ENCODE assay signal across 22 cellular contexts in genomic region chr11:887589-887988, GRCh38. TPM values are rescaled to one million over a fixed set of nuclear protein-coding genes. Genes with fewer than 3 reads are reported as not detected.
DNase-seq lines count a peak whose midpoint lies in the region; ATAC-seq and TF ChIP-seq lines count a peak whose summit lies in the region.
"Had no signal": no experiment of that assay in that cellular context is flagged by ENCODE, and none has a peak within 500 bp of the region (broad histone marks: within the 10 kb centered on the region; RNA-seq: fewer than 3 reads in every experiment).

No MANE protein-coding gene starts in this region.

- H3K36me3 Mint-ChIP-seq in T-helper 17 cell (ENCODE audit: low read depth), result peaks cover 3% of the 10 kb centered on the region
- H3K36me3 Mint-ChIP-seq in brain, result peaks cover 23% of the 10 kb centered on the region

- H3K9me3 Mint-ChIP-seq in brain, result peaks cover 0 to 2% (median 0%) of the 10 kb centered on the region in 5 experiments
- H3K9me3 Mint-ChIP-seq: CD14-positive monocyte; CD4-positive, alpha-beta T cell; CD8-positive, alpha-beta memory T cell; HFFc6 had no signal

- H3K18ac ChIP-seq in neuronal stem cell (ENCODE audit: low read length), result no peak overlapping the region

- H3K4me2 ChIP-seq in neuronal stem cell (ENCODE audit: insufficient read depth, low read length, poor library complexity, severe bottlenecking), result no peak overlapping the region
- H3K4me2 ChIP-seq: A549; BLaER1 treated with 17β-estradiol and CSF1 and Interleukin-3, amounts not matched to agents 10 nM and 100 nM had no signal

- peak; percentile 33 for DNase-seq in G401 (ENCODE audit: low spot score)
- DNase-seq in T-helper 17 cell, result no peak
- no peak for DNase-seq in neuronal stem cell (ENCODE audit: low spot score)
- no peak for DNase-seq in NCI-H2081 treated with DMSO at 0.1 percent for 48 hours (lab: John Stamatoyannopoulos, UW)
- DNase-seq: 8988T; ACHN; AML-193; BE2C; CD4-positive, alpha-beta T cell; CD8-positive, alpha-beta memory T cell; DMS79; EL; GF-D8; GOT3; HFFc6 had no signal

- H2BK120ac ChIP-seq in neuronal stem cell (ENCODE audit: low read depth, low read length), result no peak overlapping the region

- no peak overlapping the region for H3K4me3 Mint-ChIP-seq in T-helper 17 cell
- H3K4me3 Mint-ChIP-seq in brain, result no peak overlapping the region
- H3K4me3 Mint-ChIP-seq: CD14-positive monocyte; CD4-positive, alpha-beta T cell; CD8-positive, alpha-beta memory T cell; HFFc6 had no signal

- H2AK5ac ChIP-seq in neuronal stem cell (ENCODE audit: low read depth, low read length), result peak overlapping the region; percentile 24

- no peak overlapping the region for H2BK12ac ChIP-seq in neuronal stem cell (ENCODE audit: low read length)

- no peak overlapping the region for H3K14ac ChIP-seq in neuronal stem cell (ENCODE audit: low read length)

- in situ Hi-C loops in G401 (cut with HindIII; ENCODE audit: low sequenced_read_pairs), result no loop called here

- H3K36me3 ChIP-seq in neuronal stem cell (replicated peaks in 1 of 2; ENCODE audit: control insufficient read depth in 2 of 2, insufficient read depth in 2 of 2, low read length in 2 of 2), result peaks cover 22 to 56% of the 10 kb centered on the region in 2 donors

- no peak overlapping the region for H3K4ac ChIP-seq in neuronal stem cell (ENCODE audit: low read length)

- H2AFZ ChIP-seq in neuronal stem cell (ENCODE audit: low read length), result no peak overlapping the region

- H3K9ac ChIP-seq in neuronal stem cell (ENCODE audit: low read depth, low read length, poor library complexity), result no peak overlapping the region
- H3K9ac ChIP-seq: BLaER1 treated with 17β-estradiol and CSF1 and Interleukin-3, amounts not matched to agents 10 nM and 100 nM had no signal

- no peak overlapping the region for H3K27ac ChIP-seq in neuronal stem cell (replicated peaks; ENCODE audit: low read length)
- H3K27ac ChIP-seq: A549; BLaER1 treated with 17β-estradiol and CSF1 and Interleukin-3, amounts not matched to agents 10 nM and 100 nM had no signal

- H3K27ac Mint-ChIP-seq in T-helper 17 cell, result peak overlapping the region; percentile 47
- peak overlapping the region in 3 of 5 experiments; percentile 36 to 87 (median 58) for H3K27ac Mint-ChIP-seq in brain
- H3K27ac Mint-ChIP-seq: CD4-positive, alpha-beta T cell; HFFc6 had no signal

- H3K4me3 ChIP-seq in neuronal stem cell (ENCODE audit: low read length in 2 of 2), result peak overlapping the region in 1 of 2 donors; percentile 9
- H3K4me3 ChIP-seq: A549; BLaER1 treated with 17β-estradiol and CSF1 and Interleukin-3, amounts not matched to agents 10 nM and 100 nM; HAP-1 had no signal

- TF ChIP-seq CTCF in brain (conservative IDR thresholded peaks at IDR 0.05), result no peak

- no peak overlapping the region for H2BK15ac ChIP-seq in neuronal stem cell (ENCODE audit: low read length)

- H3K9me3 ChIP-seq in T-helper 17 cell (ENCODE audit: control insufficient read depth, low read length, poor library complexity, severe bottlenecking) (no peaks in the 10 kb centered on the region), neuronal stem cell (replicated peaks in 1 of 2; ENCODE audit: control insufficient read depth in 2 of 2, insufficient read depth in 1 of 2, low read depth in 1 of 2, low read length in 2 of 2) (no peaks in the 10 kb centered on the region)
- H3K9me3 ChIP-seq: A549; BE2C; BLaER1 treated with 17β-estradiol and CSF1 and Interleukin-3, amounts not matched to agents 10 nM and 100 nM; HAP-1 had no signal

- peaks cover 8% of the 10 kb centered on the region for H3K79me1 ChIP-seq in neuronal stem cell (ENCODE audit: low read depth, low read length)

- H3K27me3 Mint-ChIP-seq in T-helper 17 cell, result no peaks in the 10 kb centered on the region
- no peaks in the 10 kb centered on the region for H3K27me3 Mint-ChIP-seq in brain
- H3K27me3 Mint-ChIP-seq: CD4-positive, alpha-beta T cell; CD8-positive, alpha-beta memory T cell had no signal

- H2BK5ac ChIP-seq in neuronal stem cell (ENCODE audit: low read length), result no peak overlapping the region

- no peaks in the 10 kb centered on the region for H3K27me3 ChIP-seq in neuronal stem cell (ENCODE audit: control insufficient read depth in 3 of 3, insufficient read depth in 3 of 3, low read depth in 1 of 3, low read length in 3 of 3)
- H3K27me3 ChIP-seq: BE2C; BLaER1 treated with 17β-estradiol and CSF1 and Interleukin-3, amounts not matched to agents 10 nM and 100 nM had no signal

- ATAC-seq in T-helper 17 cell (no peak), HG03175 (IDR thresholded peaks at IDR 0.05; ENCODE audit: unreplicated experiment) (no peak), HG02678 (IDR thresholded peaks at IDR 0.05; ENCODE audit: unreplicated experiment) (no peak)
- ATAC-seq: A549 had no signal

- H3K4me1 Mint-ChIP-seq in T-helper 17 cell, result peaks cover 12% of the 10 kb centered on the region
- H3K4me1 Mint-ChIP-seq in brain, result peaks cover 32% of the 10 kb centered on the region
- H3K4me1 Mint-ChIP-seq: CD14-positive monocyte; CD8-positive, alpha-beta memory T cell had no signal

- H3K23ac ChIP-seq in neuronal stem cell (ENCODE audit: low read depth, low read length, poor library complexity), result peak overlapping the region; percentile 86

- H4K91ac ChIP-seq in neuronal stem cell (ENCODE audit: low read depth, low read length, poor library complexity), result no peak overlapping the region

- peaks cover 0 to 12% of the 10 kb centered on the region in 2 donors for H3K4me1 ChIP-seq in neuronal stem cell (ENCODE audit: control insufficient read depth in 2 of 2, insufficient read depth in 1 of 2, low read depth in 1 of 2, low read length in 2 of 2)
- H3K4me1 ChIP-seq: A549, HAP-1 had no signal

- H4K8ac ChIP-seq in neuronal stem cell (ENCODE audit: low read depth, low read length), result no peak overlapping the region

- WGBS in neuronal stem cell (ENCODE audit: extremely low coverage in 2 of 2, insufficient read length in 2 of 2, insufficient replicate concordance in 1 of 2), 2 donors, result no CpG with 5 or more reads among the region's 14 CpGs

RNA-seq across cellular contexts. Expression of gene CHID1, which starts 23.0 kb away (rescaled TPM):
- 64.2 and 83.4 TPM in 2 replicates for total RNA-seq in G401 (2014; rRNA removed; shearing (Covaris generic))
- total RNA-seq in T-helper 17 cell, result 10 to 100 TPM; 23.4 to 28.8 TPM
- polyA plus RNA-seq in brain (ENCODE audit: insufficient read depth, low read depth, low replicate concordance), result 74.6 TPM
- 42.0 TPM for polyA plus RNA-seq in neuronal stem cell (2013, experiment 1 of 2)
- polyA plus RNA-seq in neuronal stem cell (2013, experiment 2 of 2), result 43.9 TPM

RNA-seq across cellular contexts. Expression of gene AP2A2, which starts 38.1 kb away (rescaled TPM):
- total RNA-seq in G401 (2014; rRNA removed; shearing (Covaris generic)), result 47.5 and 57.1 TPM in 2 replicates
- total RNA-seq in T-helper 17 cell, result 10 to 100 TPM; 71.1 to 74.0 TPM
- polyA plus RNA-seq in brain (ENCODE audit: insufficient read depth, low read depth, low replicate concordance), result 67.3 TPM
- 49.2 TPM for polyA plus RNA-seq in neuronal stem cell (2013, experiment 1 of 2)
- polyA plus RNA-seq in neuronal stem cell (2013, experiment 2 of 2), result 52.4 TPM

RNA-seq across cellular contexts. Expression of gene TSPAN4, which starts 44.9 kb away (rescaled TPM):
- total RNA-seq in G401 (2014; rRNA removed; shearing (Covaris generic)), result 182 and 224 TPM in 2 replicates
- 1 to 10 TPM; 2.1 to 3.0 TPM for total RNA-seq in T-helper 17 cell
- polyA plus RNA-seq in brain (ENCODE audit: insufficient read depth, low read depth, low replicate concordance), result 23.3 TPM
- polyA plus RNA-seq in neuronal stem cell (2013, experiment 1 of 2), result 39.4 TPM
- 35.6 TPM for polyA plus RNA-seq in neuronal stem cell (2013, experiment 2 of 2)

RNA-seq across cellular contexts. Expression of gene POLR2L, which starts 45.3 kb away (rescaled TPM):
- total RNA-seq in G401 (2014; rRNA removed; shearing (Covaris generic)), result 139 and 191 TPM in 2 replicates
- 10 to 100 TPM; 38.5 to 40.5 TPM for total RNA-seq in T-helper 17 cell
- polyA plus RNA-seq in brain (ENCODE audit: insufficient read depth, low read depth, low replicate concordance), result 104 TPM
- 129 TPM for polyA plus RNA-seq in neuronal stem cell (2013, experiment 1 of 2)
- polyA plus RNA-seq in neuronal stem cell (2013, experiment 2 of 2), result 129 TPM

RNA-seq across cellular contexts. Expression of gene CD151, which starts 54.8 kb away (rescaled TPM):
- total RNA-seq in G401 (2014; rRNA removed; shearing (Covaris generic)), result 179 and 226 TPM in 2 replicates
- 10 to 100 TPM; 54.9 to 67.3 TPM for total RNA-seq in T-helper 17 cell
- polyA plus RNA-seq in brain (ENCODE audit: insufficient read depth, low read depth, low replicate concordance), result 114 TPM
- 74.1 TPM for polyA plus RNA-seq in neuronal stem cell (2013, experiment 1 of 2)
- polyA plus RNA-seq in neuronal stem cell (2013, experiment 2 of 2), result 74.3 TPM

Comparison
In these comparisons a context has a peak if more than half of its experiments do, and no peak if none do; other contexts are left out.
1. RNA of gene TSPAN4, which starts 44.9 kb away (total RNA-seq): 182 to 224 TPM in G401; 2.1 to 3.0 TPM in T-helper 17 cell; every median in the first group is over 10 times any median in the second.